ENCODE assay signal across 9 cellular contexts in genomic region chr1:233708416-233708815, GRCh38.
"Had no signal": no experiment of that assay in that cellular context is flagged by ENCODE, and none has a peak within 500 bp of the region (broad histone marks: within the 10 kb centered on the region; RNA-seq: fewer than 3 reads in every experiment).

No MANE protein-coding gene starts in this region.

- H3K4me3 ChIP-seq: body of pancreas had no signal

- DNase-seq: activated T-cell treated with anti-CD3 and anti-CD28 coated beads, Interleukin-2, amount 50 U/mL, for 1 hour; body of pancreas; cerebellar nuclear complex; endodermal cell; glutamatergic neuron; stimulated activated CD4-positive, alpha-beta T cell treated with anti-CD3 and anti-CD28 coated beads, Interleukin-15, amount 100 ng/mL, for 24 hours; stimulated activated CD4-positive, alpha-beta T cell treated with anti-CD3 and anti-CD28 coated beads, Interleukin-4, amount 100 ng/mL, for 4 hours had no signal

- H3K9me3 ChIP-seq: body of pancreas had no signal

- H3K27me3 ChIP-seq: body of pancreas had no signal

- H3K4me1 Mint-ChIP-seq: activated naive CD4-positive, alpha-beta T cell treated with anti-CD3 and anti-CD28 coated beads, Interleukin-2, amount 50 U/mL, for 24 hours had no signal

- ATAC-seq: activated CD4-positive, CD25-positive, alpha-beta regulatory T cell treated with anti-CD3 and anti-CD28 coated beads, Interleukin-2, amount 50 U/mL, for 24 hours had no signal

- H3K27ac Mint-ChIP-seq: activated naive CD4-positive, alpha-beta T cell treated with anti-CD3 and anti-CD28 coated beads, Interleukin-2, amount 50 U/mL, for 24 hours; endodermal cell had no signal

- H3K4me3 Mint-ChIP-seq: activated naive CD4-positive, alpha-beta T cell treated with anti-CD3 and anti-CD28 coated beads, Interleukin-2, amount 50 U/mL, for 24 hours; endodermal cell had no signal

- H3K36me3 Mint-ChIP-seq: activated naive CD4-positive, alpha-beta T cell treated with anti-CD3 and anti-CD28 coated beads, Interleukin-2, amount 50 U/mL, for 24 hours had no signal
